Comparison of ENCODE assay signal across 10 cellular contexts in the genomic region with DNA sequence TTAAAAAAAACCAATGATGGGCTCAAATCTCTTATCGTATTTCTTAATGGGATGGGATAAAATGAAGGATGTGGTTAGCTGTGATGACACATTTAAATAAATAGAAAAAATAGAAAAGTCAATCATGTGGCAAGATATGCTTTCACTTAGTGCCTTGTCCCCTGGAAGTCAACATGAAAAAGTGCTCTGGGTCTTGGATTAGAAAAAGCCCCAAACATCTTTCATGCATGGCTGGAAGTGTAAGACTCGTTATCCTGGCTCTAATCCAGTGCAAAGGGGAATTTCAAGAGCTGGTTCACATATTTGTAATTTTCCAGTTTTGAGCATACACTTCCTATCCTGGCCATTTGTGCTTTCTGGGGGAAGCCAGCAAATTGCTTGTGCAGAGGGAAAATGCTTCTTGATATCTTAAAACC.
DNase-seq lines count a peak whose midpoint lies in the region; ATAC-seq and TF ChIP-seq lines count a peak whose summit lies in the region.
"Had no signal": no experiment of that assay in that cellular context is flagged by ENCODE, and none has a peak within 500 bp of the region (broad histone marks: within the 10 kb centered on the region; RNA-seq: fewer than 3 reads in every experiment).

No MANE protein-coding gene starts in this region.

- no peaks in the 10 kb centered on the region for H3K9me3 ChIP-seq in BE2C

- peaks cover 8% of the 10 kb centered on the region; the same call in 1 of the 2 replicates for H3K27me3 ChIP-seq in BE2C

- H3K4me3 ChIP-seq in BE2C (ENCODE audit: low read depth, low read length) = no peak overlapping the region

- no peaks in the 10 kb centered on the region for H3K4me1 ChIP-seq in BE2C

- TF ChIP-seq CTCF in omental fat pad (IDR thresholded peaks at IDR 0.05) = no peak
- TF ChIP-seq CTCF in BE2C (IDR thresholded peaks at IDR 0.05; ENCODE audit: low read depth, low read length) = no peak

- ATAC-seq in omental fat pad (ENCODE audit: low FRiP score) (peak; percentile 64), GM19455 (IDR thresholded peaks at IDR 0.05; ENCODE audit: unreplicated experiment) (no peak)

- peak; percentile 75 for DNase-seq in DMS53 treated with DMSO at 0.1 percent for 48 hours (lab: John Stamatoyannopoulos, UW; ENCODE audit: unreplicated experiment)
- peak; percentile 82 for DNase-seq in NCI-H187 treated with DMSO at 0.1 percent for 48 hours (lab: John Stamatoyannopoulos, UW)
- peak; percentile 54 for DNase-seq in dedifferentiated amniotic fluid mesenchymal stem cell (ENCODE audit: extremely low spot score)
- DNase-seq in omental fat pad (ENCODE audit: low spot score) = no peak
- DNase-seq in BE2C = no peak
- no peak for DNase-seq in NCI-H146 treated with DMSO at 0.1 percent for 48 hours (lab: John Stamatoyannopoulos, UW; ENCODE audit: unreplicated experiment)
- DNase-seq in NCI-H1436 (lab: John Stamatoyannopoulos, UW) = no peak
- DNase-seq: SIG-M5; stimulated activated CD4-positive, alpha-beta T cell treated with anti-CD3 and anti-CD28 coated beads, Interleukin-2, amount 100 ng/mL, for 24 hours had no signal

- H3K36me3 ChIP-seq in BE2C = no peaks in the 10 kb centered on the region

Comparison
In these comparisons a context has a peak if more than half of its experiments do, and no peak if none do; other contexts are left out.
1. DNase-seq: peak in DMS53 treated with DMSO at 0.1 percent for 48 hours (single experiment), NCI-H187 treated with DMSO at 0.1 percent for 48 hours (single experiment) and dedifferentiated amniotic fluid mesenchymal stem cell (single experiment); none in omental fat pad (single experiment), BE2C (single experiment), NCI-H146 treated with DMSO at 0.1 percent for 48 hours (single experiment) and NCI-H1436 (single experiment).